ENCODE assay signal across 8 cellular contexts in the genomic region with DNA sequence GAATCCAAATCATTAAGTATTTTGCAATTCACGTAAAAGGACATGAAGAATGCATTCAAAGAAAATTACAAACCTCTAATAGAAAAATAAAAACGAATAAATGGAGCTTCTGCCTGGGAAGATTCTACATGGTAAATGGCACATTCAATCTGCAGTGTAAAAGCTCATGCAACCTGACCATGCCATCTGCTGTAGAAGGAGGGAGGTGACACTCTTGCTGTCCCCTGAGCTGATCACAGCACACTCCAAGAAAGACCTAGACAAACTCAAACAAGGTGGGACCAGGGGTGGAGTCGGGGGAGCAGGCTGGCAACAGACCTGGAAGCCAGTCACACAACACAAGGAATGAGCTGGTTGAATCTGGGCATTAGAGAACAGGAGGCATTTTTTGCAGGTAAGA.
DNase-seq lines count a peak whose midpoint lies in the region; ATAC-seq and TF ChIP-seq lines count a peak whose summit lies in the region.

No MANE protein-coding gene starts in this region.

- no peak overlapping the region for H3K4me3 ChIP-seq in gastrocnemius medialis

- TF ChIP-seq CTCF in gastrocnemius medialis (IDR thresholded peaks at IDR 0.05 in 4 of 5, conservative IDR thresholded peaks at IDR 0.05 in 1 of 5): peak in 4 of 5 experiments; percentile 25 to 54 (median 44)

- H3K4me1 Mint-ChIP-seq in activated CD4-positive, alpha-beta memory T cell treated with anti-CD3 and anti-CD28 coated beads for 36 hours (ENCODE audit: low read depth): peaks cover 12% of the 10 kb centered on the region
- H3K4me1 Mint-ChIP-seq in activated CD4-positive, alpha-beta memory T cell treated with anti-CD3 and anti-CD28 coated beads, Interleukin-2, amount 10 ng/mL, durations not matched to agents 7 days and 5 days: peaks cover 14% of the 10 kb centered on the region

- CTCF ChIA-PET in activated CD4-positive, alpha-beta memory T cell treated with anti-CD3 and anti-CD28 coated beads for 36 hours (lab: Charles Lee): interaction anchor here (0.8 to 1.6 kb wide), 7 partner anchors 26 to 231 kb away, joined by 3 to 34 read pairs (median 4); no protein-coding TSS in a partner anchor
- CTCF ChIA-PET in activated CD4-positive, alpha-beta memory T cell treated with anti-CD3 and anti-CD28 coated beads, Interleukin-2, amount 10 ng/mL, durations not matched to agents 7 days and 5 days (lab: Charles Lee): interaction anchor here (0.9 to 2.2 kb wide), 7 partner anchors 10 to 243 kb away, joined by 3 to 27 read pairs (median 4); no protein-coding TSS in a partner anchor

- in situ Hi-C loops in gastrocnemius medialis (cut with MboI; ENCODE audit: low sequenced_read_pairs in 4 of 4): loop anchor here in 1 of 4 donors (10.0 kb wide), 1 partner anchor 199 kb away; no protein-coding TSS in a partner anchor

- H3K27ac Mint-ChIP-seq in activated CD4-positive, alpha-beta memory T cell treated with anti-CD3 and anti-CD28 coated beads for 36 hours: no peak overlapping the region
- no peak overlapping the region for H3K27ac Mint-ChIP-seq in activated CD4-positive, alpha-beta memory T cell treated with anti-CD3 and anti-CD28 coated beads, Interleukin-2, amount 10 ng/mL, durations not matched to agents 7 days and 5 days

- H3K9me3 Mint-ChIP-seq in activated CD4-positive, alpha-beta memory T cell treated with anti-CD3 and anti-CD28 coated beads for 36 hours: no peaks in the 10 kb centered on the region
- H3K9me3 Mint-ChIP-seq in activated CD4-positive, alpha-beta memory T cell treated with anti-CD3 and anti-CD28 coated beads, Interleukin-2, amount 10 ng/mL, durations not matched to agents 7 days and 5 days: peaks cover 3% of the 10 kb centered on the region

- H3K36me3 Mint-ChIP-seq in activated CD4-positive, alpha-beta memory T cell treated with anti-CD3 and anti-CD28 coated beads for 36 hours: no peaks in the 10 kb centered on the region
- H3K36me3 Mint-ChIP-seq in activated CD4-positive, alpha-beta memory T cell treated with anti-CD3 and anti-CD28 coated beads, Interleukin-2, amount 10 ng/mL, durations not matched to agents 7 days and 5 days (ENCODE audit: low read depth): peaks cover 9% of the 10 kb centered on the region

- TF ChIP-seq POLR2A in gastrocnemius medialis (IDR thresholded peaks at IDR 0.05): no peak

- H3K4me1 ChIP-seq in gastrocnemius medialis: peaks cover 0 to 10% of the 10 kb centered on the region in 2 donors

- peaks cover 3% of the 10 kb centered on the region for H3K27me3 Mint-ChIP-seq in activated CD4-positive, alpha-beta memory T cell treated with anti-CD3 and anti-CD28 coated beads for 36 hours
- H3K27me3 Mint-ChIP-seq in activated CD4-positive, alpha-beta memory T cell treated with anti-CD3 and anti-CD28 coated beads, Interleukin-2, amount 10 ng/mL, durations not matched to agents 7 days and 5 days: peaks cover 40% of the 10 kb centered on the region

- POLR2A ChIA-PET in activated CD4-positive, alpha-beta memory T cell treated with anti-CD3 and anti-CD28 coated beads for 36 hours (lab: Charles Lee): no interaction called here
- POLR2A ChIA-PET in activated CD4-positive, alpha-beta memory T cell treated with anti-CD3 and anti-CD28 coated beads, Interleukin-2, amount 10 ng/mL, durations not matched to agents 7 days and 5 days (lab: Charles Lee): no interaction called here

- intact Hi-C loops in activated CD4-positive, alpha-beta memory T cell treated with anti-CD3 and anti-CD28 coated beads for 36 hours (cut with micrococcal nuclease): loop anchor here (2.0 to 5.0 kb wide), 2 partner anchors 157 to 197 kb away; a partner anchor contains a TSS
- intact Hi-C loops in gastrocnemius medialis (cut with DNase I; ENCODE audit: low total_unique reads): loop anchor here (1.0 kb wide), 1 partner anchor 195 kb away; no protein-coding TSS in a partner anchor

- H3K4me3 Mint-ChIP-seq in activated CD4-positive, alpha-beta memory T cell treated with anti-CD3 and anti-CD28 coated beads for 36 hours: no peak overlapping the region
- no peak overlapping the region for H3K4me3 Mint-ChIP-seq in activated CD4-positive, alpha-beta memory T cell treated with anti-CD3 and anti-CD28 coated beads, Interleukin-2, amount 10 ng/mL, durations not matched to agents 7 days and 5 days

- H3K27ac ChIP-seq in gastrocnemius medialis: no peak overlapping the region

- H3K36me3 ChIP-seq in gastrocnemius medialis: no peaks in the 10 kb centered on the region

- peak; percentile 20 for DNase-seq in activated CD4-positive, alpha-beta memory T cell treated with anti-CD3 and anti-CD28 coated beads for 36 hours
- DNase-seq in activated CD4-positive, alpha-beta memory T cell treated with anti-CD3 and anti-CD28 coated beads, Interleukin-2, amount 10 ng/mL, durations not matched to agents 7 days and 5 days: no peak
- DNase-seq in M059J (ENCODE audit: low read depth): peak; percentile 74
- peak; percentile 82 for DNase-seq in cerebellum (ENCODE audit: low spot score)
- DNase-seq in gastrocnemius medialis: no peak
- no peak for DNase-seq in NCI-H2227 (lab: John Stamatoyannopoulos, UW; ENCODE audit: unreplicated experiment)
- no peak for DNase-seq in cerebellar nuclear complex (lab: John Stamatoyannopoulos, UW)

- H3K27me3 ChIP-seq in gastrocnemius medialis: peaks cover 0 to 2% (median 0%) of the 10 kb centered on the region in 3 donors

- H3K9me3 ChIP-seq in gastrocnemius medialis: no peaks in the 10 kb centered on the region

- ATAC-seq in gastrocnemius medialis: peak; percentile 46 to 54
- no peak for ATAC-seq in esophagus mucosa

Comparison
In these comparisons a context has a peak if more than half of its experiments do, and no peak if none do; other contexts are left out.
1. DNase-seq: peak in activated CD4-positive, alpha-beta memory T cell treated with anti-CD3 and anti-CD28 coated beads for 36 hours (single experiment), M059J (single experiment) and cerebellum (single experiment); none in activated CD4-positive, alpha-beta memory T cell treated with anti-CD3 and anti-CD28 coated beads, Interleukin-2, amount 10 ng/mL, durations not matched to agents 7 days and 5 days (single experiment), gastrocnemius medialis (0 of 2), NCI-H2227 (single experiment) and cerebellar nuclear complex (0 of 2).